Comparison of ENCODE assay signal across 10 cellular contexts in genomic region chr6:158769696-158770446, GRCh38. TPM values are rescaled to one million over a fixed set of nuclear protein-coding genes. Genes with fewer than 3 reads are reported as not detected.
DNase-seq lines count a peak whose midpoint lies in the region; ATAC-seq and TF ChIP-seq lines count a peak whose summit lies in the region.
"Had no signal": no experiment of that assay in that cellular context is flagged by ENCODE, and none has a peak within 500 bp of the region (broad histone marks: within the 10 kb centered on the region; RNA-seq: fewer than 3 reads in every experiment).

No MANE protein-coding gene starts in this region.

- no peak for ATAC-seq in HG03521 (IDR thresholded peaks at IDR 0.05; ENCODE audit: unreplicated experiment)

- H3K27ac ChIP-seq in colonic mucosa, result no peak overlapping the region
- H3K27ac ChIP-seq: suprapubic skin had no signal

- no peak for TF ChIP-seq CTCF in neural crest cell (conservative IDR thresholded peaks at IDR 0.05)
- no peak for TF ChIP-seq CTCF in colonic mucosa (IDR thresholded peaks at IDR 0.05)

- peak; percentile 94 for DNase-seq in DMS 273 treated with DMSO at 0.1 percent for 48 hours (lab: John Stamatoyannopoulos, UW)
- DNase-seq in NCI-H2196 (lab: John Stamatoyannopoulos, UW; ENCODE audit: unreplicated experiment), result peak; percentile 59
- peak; percentile 39 for DNase-seq in cerebellum (ENCODE audit: low spot score)
- no peak for DNase-seq in neural crest cell (ENCODE audit: low read depth, low spot score)
- no peak for DNase-seq in stimulated activated CD8-positive, alpha-beta memory T cell treated with anti-CD3 and anti-CD28 coated beads, Interleukin-4, amount 100 ng/mL, for 48 hours
- no peak for DNase-seq in OCI-M1 (lab: John Stamatoyannopoulos, UW)
- DNase-seq in colonic mucosa, result no peak
- DNase-seq: Peyer's patch had no signal

- H3K9me3 Mint-ChIP-seq in neural crest cell, result no peaks in the 10 kb centered on the region

- peaks cover 13% of the 10 kb centered on the region for H3K4me1 ChIP-seq in colonic mucosa

- no peak overlapping the region for H3K4me3 ChIP-seq in colonic mucosa
- H3K4me3 ChIP-seq: Peyer's patch, suprapubic skin had no signal

- no peaks in the 10 kb centered on the region for H3K9me3 ChIP-seq in colonic mucosa
- H3K9me3 ChIP-seq: Peyer's patch, suprapubic skin had no signal

- H3K4me3 Mint-ChIP-seq in neural crest cell, result no peak overlapping the region

- H3K27ac Mint-ChIP-seq in neural crest cell (ENCODE audit: unreplicated experiment), result peak overlapping the region; percentile 78

- intact Hi-C loops in colonic mucosa (cut with DNase I), result no loop called here

- no peak overlapping the region for H3K9ac ChIP-seq in colonic mucosa (ENCODE audit: low read depth in 2 of 2, low read length in 2 of 2)

- H3K4me1 Mint-ChIP-seq in neural crest cell, result peaks cover 24% of the 10 kb centered on the region

- H3K27me3 Mint-ChIP-seq in neural crest cell (ENCODE audit: low read depth), result no peaks in the 10 kb centered on the region

- H3K27me3 ChIP-seq in colonic mucosa, result no peaks in the 10 kb centered on the region
- H3K27me3 ChIP-seq: Peyer's patch, suprapubic skin had no signal

- H3K36me3 ChIP-seq in colonic mucosa, result peaks cover 42% of the 10 kb centered on the region

- H3K36me3 Mint-ChIP-seq in neural crest cell (ENCODE audit: low read depth), result peaks cover 27% of the 10 kb centered on the region

RNA-seq across cellular contexts. Expression of gene EZR, which starts 49.3 kb away (rescaled TPM):
- total RNA-seq in cerebellum (47.4 TPM), neural crest cell (86.7 and 88.2 TPM in 2 replicates), colonic mucosa (100 to 1,000 TPM; 257 to 424 TPM)

Comparison
In these comparisons a context has a peak if more than half of its experiments do, and no peak if none do; other contexts are left out.
1. DNase-seq: peak in DMS 273 treated with DMSO at 0.1 percent for 48 hours (single experiment), NCI-H2196 (single experiment) and cerebellum (single experiment); none in neural crest cell (single experiment), stimulated activated CD8-positive, alpha-beta memory T cell treated with anti-CD3 and anti-CD28 coated beads, Interleukin-4, amount 100 ng/mL, for 48 hours (single experiment), OCI-M1 (single experiment) and colonic mucosa (single experiment).